In genomic region chr12:23722655-23723054, GRCh38 we compare ENCODE assay signal across 18 cellular contexts.
"Had no signal": no experiment of that assay in that cellular context is flagged by ENCODE, and none has a peak within 500 bp of the region (broad histone marks: within the 10 kb centered on the region; RNA-seq: fewer than 3 reads in every experiment).

No MANE protein-coding gene starts in this region.

- H3K36me3 ChIP-seq: adrenal gland, gastrocnemius medialis, heart left ventricle, neutrophil, pancreas, upper lobe of right lung had no signal

- H3K27me3 Mint-ChIP-seq: memory B cell; naive thymus-derived CD4-positive, alpha-beta T cell had no signal

- H3K27me3 ChIP-seq: adrenal gland, gastrocnemius medialis, heart left ventricle, neutrophil, pancreas, upper lobe of right lung had no signal

- H3K4me1 Mint-ChIP-seq: activated CD4-positive, alpha-beta T cell treated with anti-CD3 and anti-CD28 coated beads for 36 hours; memory B cell; naive thymus-derived CD4-positive, alpha-beta T cell had no signal

- H3K36me3 Mint-ChIP-seq: activated naive CD4-positive, alpha-beta T cell treated with anti-CD3 and anti-CD28 coated beads, Interleukin-2, amount 50 U/mL, for 72 hours; naive thymus-derived CD4-positive, alpha-beta T cell; WTC11 had no signal

- H3K9me3 ChIP-seq: adrenal gland, gastrocnemius medialis, heart left ventricle, neutrophil, pancreas, upper lobe of right lung had no signal

- H3K4me1 ChIP-seq: adrenal gland, gastrocnemius medialis, heart left ventricle, pancreas, upper lobe of right lung had no signal

- H3K4me3 ChIP-seq: adrenal gland, gastrocnemius medialis, heart left ventricle, pancreas, upper lobe of right lung had no signal

- H3K4me3 Mint-ChIP-seq: activated CD4-positive, alpha-beta T cell treated with anti-CD3 and anti-CD28 coated beads for 36 hours; memory B cell; naive thymus-derived CD4-positive, alpha-beta T cell; WTC11 had no signal

- H3K27ac Mint-ChIP-seq: activated CD4-positive, alpha-beta T cell treated with anti-CD3 and anti-CD28 coated beads for 36 hours; activated naive CD4-positive, alpha-beta T cell treated with anti-CD3 and anti-CD28 coated beads, Interleukin-2, amount 50 U/mL, for 72 hours; memory B cell; naive thymus-derived CD4-positive, alpha-beta T cell; WTC11 had no signal

- ATAC-seq: activated CD4-positive, alpha-beta T cell treated with anti-CD3 and anti-CD28 coated beads for 36 hours; activated naive CD4-positive, alpha-beta T cell treated with anti-CD3 and anti-CD28 coated beads, Interleukin-2, amount 50 U/mL, for 72 hours; esophagus mucosa; gastrocnemius medialis; heart left ventricle; left ventricle myocardium superior; naive thymus-derived CD4-positive, alpha-beta T cell; pancreas; upper lobe of right lung; WTC11 had no signal

- DNase-seq: activated CD4-positive, alpha-beta T cell treated with anti-CD3 and anti-CD28 coated beads for 36 hours; activated CD4-positive, alpha-beta T cell treated with anti-CD3 and anti-CD28 coated beads, Interleukin-2, amount 50 U/mL, for 48 hours; activated gamma-delta T cell treated with Interleukin-2 at 50 U/mL for 16 hours; adrenal gland; effector CD4-positive, alpha-beta T cell; gastrocnemius medialis; heart left ventricle; kidney glomerular epithelial cell; left ventricle myocardium superior; naive thymus-derived CD4-positive, alpha-beta T cell; pancreas; stimulated activated naive CD4-positive, alpha-beta T cell; upper lobe of right lung had no signal

- H3K27ac ChIP-seq: adrenal gland, gastrocnemius medialis, heart left ventricle, neutrophil, pancreas, upper lobe of right lung had no signal
